In genomic region chr17:79785900-79786810, GRCh38 we compare ENCODE assay signal across 1 cellular context.
TF ChIP-seq lines count a peak whose summit lies in the region.

No MANE protein-coding gene starts in this region.

TF ChIP-seq in IMR-90, 13 proteins besides CTCF, POLR2A, EP300 and RAD21:
- TF ChIP-seq USF2 (IDR thresholded peaks at IDR 0.05; ENCODE audit: low read depth, low read length), result no peak
- no peak for TF ChIP-seq CHD1 (IDR thresholded peaks at IDR 0.05; ENCODE audit: low read depth, low read length)
- TF ChIP-seq SMC3 (IDR thresholded peaks at IDR 0.05; ENCODE audit: low read depth, low read length), result no peak
- TF ChIP-seq CEBPB (IDR thresholded peaks at IDR 0.05; ENCODE audit: low read depth, low read length), result no peak
- no peak for TF ChIP-seq ELK1 (IDR thresholded peaks at IDR 0.05; ENCODE audit: borderline replicate concordance, low read depth, low read length)
- TF ChIP-seq RCOR1 (IDR thresholded peaks at IDR 0.05; ENCODE audit: insufficient replicate concordance, low read length), result no peak
- no peak for TF ChIP-seq MAFK (IDR thresholded peaks at IDR 0.05; ENCODE audit: low read depth, low read length)
- TF ChIP-seq FOS (IDR thresholded peaks at IDR 0.05; ENCODE audit: low read depth, low read length), result no peak
- TF ChIP-seq MAZ (IDR thresholded peaks at IDR 0.05; ENCODE audit: borderline replicate concordance, low read depth, low read length), result no peak
- TF ChIP-seq BHLHE40 (IDR thresholded peaks at IDR 0.05; ENCODE audit: low read depth, low read length), result no peak
- TF ChIP-seq NFE2L2 (IDR thresholded peaks at IDR 0.05; ENCODE audit: low read depth, low read length), result no peak
